Comparison of ENCODE assay signal across 26 cellular contexts in the genomic region with DNA sequence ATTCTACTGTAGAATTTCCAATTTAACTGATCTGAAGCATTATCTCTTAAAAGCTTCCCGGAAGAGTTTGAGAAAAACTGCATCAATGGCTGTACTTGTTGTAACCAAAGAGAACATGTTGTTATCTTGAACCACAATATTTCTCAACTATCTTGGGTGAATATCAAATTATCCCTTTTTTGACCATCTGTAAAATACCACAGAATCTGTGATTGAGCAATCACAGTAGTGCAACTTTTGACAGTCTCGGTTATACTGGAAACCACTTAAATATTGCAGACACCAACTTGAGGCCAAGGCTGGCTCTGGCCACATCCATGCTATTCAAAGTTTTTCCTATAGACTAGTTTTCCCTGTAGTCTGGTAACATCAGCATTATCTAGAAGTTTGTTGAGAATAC.
DNase-seq lines count a peak whose midpoint lies in the region; ATAC-seq, FAIRE-seq and TF ChIP-seq lines count a peak whose summit lies in the region.
"Had no signal": no experiment of that assay in that cellular context is flagged by ENCODE, and none has a peak within 500 bp of the region (broad histone marks: within the 10 kb centered on the region; RNA-seq: fewer than 3 reads in every experiment).

No MANE protein-coding gene starts in this region.

- H3K4me2 ChIP-seq in astrocyte (ENCODE audit: low read length): no peak overlapping the region
- H3K4me2 ChIP-seq: A549 had no signal

- no peaks in the 10 kb centered on the region for H3K79me2 ChIP-seq in astrocyte (ENCODE audit: insufficient read depth, low read length)

- no peaks in the 10 kb centered on the region for H3K4me1 Mint-ChIP-seq in astrocyte (ENCODE audit: low read depth, unreplicated experiment)
- H3K4me1 Mint-ChIP-seq: activated naive CD8-positive, alpha-beta T cell treated with anti-CD3 and anti-CD28 coated beads for 36 hours; stimulated activated naive CD8-positive, alpha-beta T cell treated with anti-CD3 and anti-CD28 coated beads, Interleukin-15, amount 100 ng/mL, for 72 hours had no signal

- no peaks in the 10 kb centered on the region for H4K20me1 ChIP-seq in astrocyte (ENCODE audit: insufficient read depth, low read length)

- H3K27ac ChIP-seq in astrocyte (ENCODE audit: low read depth, low read length) (no peak overlapping the region), upper lobe of right lung (peak overlapping the region; percentile 53), dorsolateral prefrontal cortex (no peak overlapping the region)
- H3K27ac ChIP-seq: A549, brain microvascular endothelial cell, neutrophil, psoas muscle had no signal

- H3K27me3 Mint-ChIP-seq in astrocyte (ENCODE audit: low read depth, unreplicated experiment): no peaks in the 10 kb centered on the region
- H3K27me3 Mint-ChIP-seq: activated naive CD8-positive, alpha-beta T cell treated with anti-CD3 and anti-CD28 coated beads for 36 hours; stimulated activated naive CD8-positive, alpha-beta T cell treated with anti-CD3 and anti-CD28 coated beads, Interleukin-15, amount 100 ng/mL, for 72 hours had no signal

- H3K9me3 Mint-ChIP-seq in astrocyte (ENCODE audit: unreplicated experiment): no peaks in the 10 kb centered on the region

- ATAC-seq in Right ventricle myocardium inferior (peak; percentile 85), left ventricle myocardium superior (peak; percentile 81), upper lobe of right lung (no peak)
- ATAC-seq: A549; stimulated activated naive CD8-positive, alpha-beta T cell treated with anti-CD3 and anti-CD28 coated beads, Interleukin-15, amount 100 ng/mL, for 72 hours had no signal

- no peak overlapping the region for H3K9ac ChIP-seq in astrocyte (ENCODE audit: low read length)

- H3K36me3 ChIP-seq in astrocyte (ENCODE audit: insufficient read depth, low read length): no peaks in the 10 kb centered on the region
- H3K36me3 ChIP-seq in upper lobe of right lung: no peaks in the 10 kb centered on the region
- H3K36me3 ChIP-seq: brain microvascular endothelial cell, neutrophil, transverse colon had no signal

- no peak overlapping the region for H2AFZ ChIP-seq in astrocyte (ENCODE audit: low read depth, low read length)

- H3K36me3 Mint-ChIP-seq in astrocyte (ENCODE audit: low read depth, unreplicated experiment): peaks cover 2% of the 10 kb centered on the region
- H3K36me3 Mint-ChIP-seq: activated naive CD8-positive, alpha-beta T cell treated with anti-CD3 and anti-CD28 coated beads for 36 hours had no signal

- H3K27me3 ChIP-seq in astrocyte (ENCODE audit: insufficient read depth, low read length): no peaks in the 10 kb centered on the region
- no peaks in the 10 kb centered on the region for H3K27me3 ChIP-seq in upper lobe of right lung
- no peaks in the 10 kb centered on the region for H3K27me3 ChIP-seq in dorsolateral prefrontal cortex
- H3K27me3 ChIP-seq: brain microvascular endothelial cell, neutrophil, transverse colon had no signal

- no peak for FAIRE-seq in astrocyte (lab: Jason Lieb, UNC)
- FAIRE-seq: A549, frontal cortex, GM12891 had no signal

- no peak overlapping the region for H3K4me3 ChIP-seq in astrocyte (ENCODE audit: insufficient read depth, low read depth, low read length)
- no peak overlapping the region for H3K4me3 ChIP-seq in upper lobe of right lung
- H3K4me3 ChIP-seq in dorsolateral prefrontal cortex: no peak overlapping the region
- H3K4me3 ChIP-seq: A549, psoas muscle, transverse colon had no signal

- H3K4me1 ChIP-seq in astrocyte (ENCODE audit: insufficient read depth, low read length) (no peaks in the 10 kb centered on the region), upper lobe of right lung (no peaks in the 10 kb centered on the region)
- H3K4me1 ChIP-seq: A549, psoas muscle, transverse colon had no signal

- DNase-seq in Right ventricle myocardium inferior (ENCODE audit: missing footprints) (no peak), cardiac septum (ENCODE audit: low spot score) (no peak), astrocyte (ENCODE audit: low read depth) (peak; percentile 0), left ventricle myocardium superior (no peak), upper lobe of right lung (no peak), NCI-H2107 treated with DMSO at 0.1 percent for 48 hours (lab: John Stamatoyannopoulos, UW; ENCODE audit: unreplicated experiment) (no peak), dorsolateral prefrontal cortex (no peak)
- no peak for DNase-seq in stimulated activated CD4-positive, alpha-beta T cell treated with anti-CD3 and anti-CD28 coated beads, Interleukin-12 subunit alpha, Interleukin-12 subunit beta, amount 100 ng/mL, for 4 hours
- DNase-seq: activated CD4-positive, alpha-beta T cell treated with anti-CD3 and anti-CD28 coated beads, Interleukin-2, amount 50 U/mL, for 48 hours; activated CD4-positive, CD25-positive, alpha-beta regulatory T cell; activated CD8-positive, alpha-beta memory T cell treated with anti-CD3 and anti-CD28 coated beads, Interleukin-2, amount 50 U/mL, for 48 hours; activated naive CD8-positive, alpha-beta T cell treated with anti-CD3 and anti-CD28 coated beads for 36 hours; brain microvascular endothelial cell; COR-L47; DMS79 treated with DMSO at 0.1 percent for 48 hours; NCI-H1436 treated with DMSO at 0.1 percent for 48 hours; NCI-H2171 treated with DMSO at 0.1 percent for 48 hours; NCI-H69; psoas muscle; stimulated activated naive CD8-positive, alpha-beta T cell treated with anti-CD3 and anti-CD28 coated beads, Interleukin-15, amount 100 ng/mL, for 72 hours; SW 1271; transverse colon had no signal

- H3K4me3 Mint-ChIP-seq in astrocyte (ENCODE audit: unreplicated experiment): no peak overlapping the region
- H3K4me3 Mint-ChIP-seq: activated naive CD8-positive, alpha-beta T cell treated with anti-CD3 and anti-CD28 coated beads for 36 hours; stimulated activated naive CD8-positive, alpha-beta T cell treated with anti-CD3 and anti-CD28 coated beads, Interleukin-15, amount 100 ng/mL, for 72 hours had no signal

- no peak overlapping the region for H3K27ac Mint-ChIP-seq in astrocyte (ENCODE audit: unreplicated experiment)
- H3K27ac Mint-ChIP-seq: activated naive CD8-positive, alpha-beta T cell treated with anti-CD3 and anti-CD28 coated beads for 36 hours had no signal

- intact Hi-C loops in Right ventricle myocardium inferior (cut with DNase I): no loop called here
- intact Hi-C loops in cardiac septum (cut with DNase I): no loop called here
- intact Hi-C loops in left ventricle myocardium superior (cut with micrococcal nuclease): no loop called here
- intact Hi-C loops in upper lobe of right lung (cut with DNase I): no loop called here
- intact Hi-C loops in dorsolateral prefrontal cortex (cut with DNase I): no loop called here

- TF ChIP-seq CTCF in astrocyte (IDR thresholded peaks at IDR 0.05; ENCODE audit: insufficient read depth, low read depth, low read length): no peak
- TF ChIP-seq CTCF in upper lobe of right lung (IDR thresholded peaks at IDR 0.05): no peak
- no peak for TF ChIP-seq CTCF in dorsolateral prefrontal cortex (IDR thresholded peaks at IDR 0.05 in 54 of 56, conservative IDR thresholded peaks at IDR 0.05 in 2 of 56; ENCODE audit: low read depth in 1 of 56, partially characterized antibody in 56 of 56)

- no peaks in the 10 kb centered on the region for H3K9me3 ChIP-seq in astrocyte (ENCODE audit: insufficient read depth, low read depth, low read length)
- H3K9me3 ChIP-seq in upper lobe of right lung: no peaks in the 10 kb centered on the region
- H3K9me3 ChIP-seq: A549, neutrophil, psoas muscle, transverse colon had no signal
